Comparison of ENCODE assay signal across 9 cellular contexts in the genomic region with DNA sequence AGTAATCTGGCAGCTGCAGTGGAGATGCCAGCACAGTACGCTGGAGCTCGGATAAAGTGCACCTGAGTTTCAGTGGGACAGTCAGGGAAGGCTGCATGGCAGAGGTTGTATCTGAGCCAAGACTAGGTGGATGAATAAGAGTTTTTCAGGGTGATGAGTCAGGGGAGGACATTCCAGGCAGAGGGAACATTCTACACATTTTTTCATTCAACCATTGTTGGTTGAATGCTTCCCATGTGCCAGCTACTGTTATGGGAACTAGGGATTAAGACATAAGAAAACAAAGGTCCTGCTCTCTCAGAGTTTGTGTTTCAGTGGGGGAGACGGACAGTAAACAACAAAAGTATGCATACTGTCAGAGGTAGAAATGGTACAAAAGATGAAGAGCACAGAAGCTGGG. TPM values are rescaled to one million over a fixed set of nuclear protein-coding genes. Genes with fewer than 3 reads are reported as not detected.
A peak's percentile ranks its signal among the peaks of the same experiment; 100 is the strongest.
DNase-seq lines count a peak whose midpoint lies in the region; ATAC-seq and TF ChIP-seq lines count a peak whose summit lies in the region.
"Had no signal": no experiment of that assay in that cellular context is flagged by ENCODE, and none has a peak within 500 bp of the region (broad histone marks: within the 10 kb centered on the region; RNA-seq: fewer than 3 reads in every experiment).

No MANE protein-coding gene starts in this region.

- intact Hi-C loops in CD14-positive monocyte (cut with micrococcal nuclease) (loop anchor here (10.0 kb wide), 3 partner anchors 181 to 371 kb away; no protein-coding TSS in a partner anchor), left ventricle myocardium inferior (cut with micrococcal nuclease) (no loop called here)

- H3K27me3 Mint-ChIP-seq in CD14-positive monocyte (ENCODE audit: low read depth in 3 of 3) (no peaks in the 10 kb centered on the region), chondrocyte (ENCODE audit: low read depth) (no peaks in the 10 kb centered on the region)

- H3K4me2 ChIP-seq in Loucy (ENCODE audit: low read depth, low read length, poor library complexity, severe bottlenecking), result peak overlapping the region; percentile 11

- no peaks in the 10 kb centered on the region for H3K9me2 ChIP-seq in Loucy (replicated peaks; ENCODE audit: low read depth, low read length)

- H3K27ac Mint-ChIP-seq in CD14-positive monocyte (peak overlapping the region in 5 of 7 donors; percentile 22 to 47 (median 42)), chondrocyte (ENCODE audit: unreplicated experiment) (peak overlapping the region; percentile 95)

- H3F3A ChIP-seq in Loucy (ENCODE audit: low read depth), result no peaks in the 10 kb centered on the region

- H3K4me3 Mint-ChIP-seq in CD14-positive monocyte (no peak overlapping the region), chondrocyte (ENCODE audit: unreplicated experiment) (no peak overlapping the region)

- H3K4me1 ChIP-seq in Loucy (ENCODE audit: insufficient read depth, low read length, poor library complexity, severe bottlenecking), result peaks cover 63% of the 10 kb centered on the region
- H3K4me1 ChIP-seq in left ventricle myocardium inferior, result peaks cover 42% of the 10 kb centered on the region

- TF ChIP-seq CTCF in CD14-positive monocyte (IDR thresholded peaks at IDR 0.05) (no peak), Loucy (conservative IDR thresholded peaks at IDR 0.05; ENCODE audit: low read length) (no peak), chondrocyte (IDR thresholded peaks at IDR 0.05) (no peak), left ventricle myocardium inferior (IDR thresholded peaks at IDR 0.05; ENCODE audit: borderline replicate concordance) (no peak)

- peaks cover 17% of the 10 kb centered on the region for H3K4me1 Mint-ChIP-seq in CD14-positive monocyte
- H3K4me1 Mint-ChIP-seq in chondrocyte (ENCODE audit: low read depth), result peaks cover 39% of the 10 kb centered on the region

- peaks cover 20% of the 10 kb centered on the region for H4K20me1 ChIP-seq in Loucy (ENCODE audit: insufficient read depth, low read length, poor library complexity, severe bottlenecking)

- no peak overlapping the region for H3K27ac ChIP-seq in left ventricle myocardium inferior (replicated peaks)

- no peak for DNase-seq in CD14-positive monocyte (ENCODE audit: low spot score)
- DNase-seq in chondrocyte (ENCODE audit: low spot score), result no peak
- DNase-seq in kidney glomerular epithelial cell (lab: John Stamatoyannopoulos, UW), result peak; percentile 98
- DNase-seq in activated CD4-positive, alpha-beta T cell treated with anti-CD3 and anti-CD28 coated beads for 4 hours, result no peak
- DNase-seq in left ventricle myocardium inferior, result no peak
- DNase-seq in activated effector memory CD4-positive, alpha-beta T cell treated with anti-CD3 and anti-CD28 coated beads, Interleukin-2, amount 50 U/mL, for 16 hours, result no peak
- DNase-seq: stimulated activated CD4-positive, alpha-beta T cell treated with anti-CD3 and anti-CD28 coated beads, Interleukin-1b, Interleukin-23, amount 100 ng/mL, for 48 hours had no signal

- H3K9me3 Mint-ChIP-seq in CD14-positive monocyte (peaks cover 0 to 5% (median 0%) of the 10 kb centered on the region in 7 donors), chondrocyte (ENCODE audit: low read depth) (no peaks in the 10 kb centered on the region)

- H3K27me3 ChIP-seq in Loucy (ENCODE audit: insufficient read depth, low read length, poor library complexity, severe bottlenecking) (no peaks in the 10 kb centered on the region), left ventricle myocardium inferior (ENCODE audit: low read depth) (no peaks in the 10 kb centered on the region)

- peaks cover 51% of the 10 kb centered on the region for H3K79me2 ChIP-seq in Loucy (ENCODE audit: insufficient read depth, low read length)

- H3K36me3 Mint-ChIP-seq in CD14-positive monocyte (peaks cover 52 to 53% of the 10 kb centered on the region in 2 donors), chondrocyte (ENCODE audit: low read depth) (peaks cover 19% of the 10 kb centered on the region)

- no peak overlapping the region for H3K4me3 ChIP-seq in Loucy (ENCODE audit: low read length, poor library complexity, severe bottlenecking)
- no peak overlapping the region for H3K4me3 ChIP-seq in left ventricle myocardium inferior

- no peak overlapping the region for H2AFZ ChIP-seq in Loucy (ENCODE audit: low read length)

- no peak for ATAC-seq in GM19324 (IDR thresholded peaks at IDR 0.05; ENCODE audit: low FRiP score, unreplicated experiment)

- H3K36me3 ChIP-seq in Loucy (ENCODE audit: insufficient read depth, low read length) (peaks cover 23% of the 10 kb centered on the region; the same call in 1 of the 2 replicates), left ventricle myocardium inferior (peaks cover 43% of the 10 kb centered on the region)

- no peak overlapping the region for H3K9ac ChIP-seq in Loucy (ENCODE audit: low read depth, low read length, poor library complexity, severe bottlenecking)

- H3K9me3 ChIP-seq in Loucy (ENCODE audit: insufficient read depth, low read depth, low read length) (no peaks in the 10 kb centered on the region), left ventricle myocardium inferior (replicated peaks) (no peaks in the 10 kb centered on the region)

RNA-seq across cellular contexts. Expression of gene LEPR, which starts 5.2 kb away (rescaled TPM):
- polyA plus RNA-seq in CD14-positive monocyte, result 1 to 10 TPM; 1.0 to 3.0 TPM
- 5.4 to 5.9 TPM (median 5.8 TPM) in 3 replicates for total RNA-seq in chondrocyte
- total RNA-seq in left ventricle myocardium inferior, result 7.1 TPM

RNA-seq across cellular contexts. Expression of gene LEPROT, which starts 5.2 kb away (rescaled TPM):
- 10 to 100 TPM; 74.7 to 75.0 TPM for polyA plus RNA-seq in CD14-positive monocyte
- total RNA-seq in chondrocyte (117 to 128 TPM (median 121 TPM) in 3 replicates), left ventricle myocardium inferior (51.0 TPM)
